9 cellular contexts compared by ENCODE assay signal in genomic region chr3:8658326-8659212, GRCh38. TPM values are rescaled to one million over a fixed set of nuclear protein-coding genes. Genes with fewer than 3 reads are reported as not detected.
DNase-seq lines count a peak whose midpoint lies in the region; ATAC-seq and TF ChIP-seq lines count a peak whose summit lies in the region.
"Had no signal": no experiment of that assay in that cellular context is flagged by ENCODE, and none has a peak within 500 bp of the region (broad histone marks: within the 10 kb centered on the region; RNA-seq: fewer than 3 reads in every experiment).

No MANE protein-coding gene starts in this region.

- ATAC-seq in GM21576 (IDR thresholded peaks at IDR 0.05; ENCODE audit: unreplicated experiment) (peak; percentile 89), lower lobe of right lung (peak; percentile 96 to 97)

- no peaks in the 10 kb centered on the region for H3K4me1 Mint-ChIP-seq in activated T-cell treated with anti-CD3 and anti-CD28 coated beads, Interleukin-2, amount 50 U/mL, for 24 hours (ENCODE audit: low read depth)

- H3K27me3 Mint-ChIP-seq in activated T-cell treated with anti-CD3 and anti-CD28 coated beads, Interleukin-2, amount 50 U/mL, for 24 hours, result peaks cover 24% of the 10 kb centered on the region

- peaks cover 8% of the 10 kb centered on the region for H3K4me1 ChIP-seq in lower lobe of right lung

- H3K4me3 ChIP-seq in lower lobe of right lung, result no peak overlapping the region

- no peaks in the 10 kb centered on the region for H3K27me3 ChIP-seq in lower lobe of right lung (ENCODE audit: low read depth)

- H3K27ac ChIP-seq in lower lobe of right lung, result peak overlapping the region; percentile 41

- H3K27ac Mint-ChIP-seq in activated T-cell treated with anti-CD3 and anti-CD28 coated beads, Interleukin-2, amount 50 U/mL, for 24 hours, result no peak overlapping the region

- DNase-seq in GM10266 (ENCODE audit: extremely low spot score), result peak; percentile 65
- DNase-seq in HuH-7.5 (ENCODE audit: low spot score), result peak; percentile 65
- peak; percentile 23 for DNase-seq in amniotic epithelial cell (ENCODE audit: low read depth)
- DNase-seq in lower lobe of right lung, result peak; percentile 88
- no peak for DNase-seq in activated T-cell treated with anti-CD3 and anti-CD28 coated beads, Interleukin-2, amount 50 U/mL, for 24 hours
- no peak for DNase-seq in activated naive CD4-positive, alpha-beta T cell treated with Interleukin-2 at 50 U/mL for 16 hours
- no peak for DNase-seq in stimulated activated CD4-positive, alpha-beta T cell treated with anti-CD3 and anti-CD28 coated beads, Interleukin-4, amount 100 ng/mL, for 1 hour

- H3K9me3 Mint-ChIP-seq in activated T-cell treated with anti-CD3 and anti-CD28 coated beads, Interleukin-2, amount 50 U/mL, for 24 hours, result no peaks in the 10 kb centered on the region

- no peaks in the 10 kb centered on the region for H3K36me3 Mint-ChIP-seq in activated T-cell treated with anti-CD3 and anti-CD28 coated beads, Interleukin-2, amount 50 U/mL, for 24 hours (ENCODE audit: low read depth)

- no peaks in the 10 kb centered on the region for H3K9me3 ChIP-seq in lower lobe of right lung

- intact Hi-C loops in lower lobe of right lung (cut with DNase I), result no loop called here

- no peaks in the 10 kb centered on the region for H3K36me3 ChIP-seq in lower lobe of right lung

- TF ChIP-seq CTCF in GM10266 (IDR thresholded peaks at IDR 0.05; ENCODE audit: control insufficient read depth, insufficient read depth, low read depth, missing control alignments) (no peak), lower lobe of right lung (IDR thresholded peaks at IDR 0.05) (no peak)

- H3K4me3 Mint-ChIP-seq in activated T-cell treated with anti-CD3 and anti-CD28 coated beads, Interleukin-2, amount 50 U/mL, for 24 hours, result no peak overlapping the region

RNA-seq across cellular contexts. Expression of gene SSUH2, which starts 14.0 kb away (rescaled TPM):
- not detected for total RNA-seq in lower lobe of right lung
- total RNA-seq: epithelial cell of proximal tubule had no signal

Comparison
In these comparisons a context has a peak if more than half of its experiments do, and no peak if none do; other contexts are left out.
1. DNase-seq: peak in GM10266 (single experiment), HuH-7.5 (single experiment), amniotic epithelial cell (single experiment) and lower lobe of right lung (single experiment); none in activated T-cell treated with anti-CD3 and anti-CD28 coated beads, Interleukin-2, amount 50 U/mL, for 24 hours (single experiment), activated naive CD4-positive, alpha-beta T cell treated with Interleukin-2 at 50 U/mL for 16 hours (single experiment) and stimulated activated CD4-positive, alpha-beta T cell treated with anti-CD3 and anti-CD28 coated beads, Interleukin-4, amount 100 ng/mL, for 1 hour (single experiment).